8 cellular contexts compared by ENCODE assay signal in the genomic region with DNA sequence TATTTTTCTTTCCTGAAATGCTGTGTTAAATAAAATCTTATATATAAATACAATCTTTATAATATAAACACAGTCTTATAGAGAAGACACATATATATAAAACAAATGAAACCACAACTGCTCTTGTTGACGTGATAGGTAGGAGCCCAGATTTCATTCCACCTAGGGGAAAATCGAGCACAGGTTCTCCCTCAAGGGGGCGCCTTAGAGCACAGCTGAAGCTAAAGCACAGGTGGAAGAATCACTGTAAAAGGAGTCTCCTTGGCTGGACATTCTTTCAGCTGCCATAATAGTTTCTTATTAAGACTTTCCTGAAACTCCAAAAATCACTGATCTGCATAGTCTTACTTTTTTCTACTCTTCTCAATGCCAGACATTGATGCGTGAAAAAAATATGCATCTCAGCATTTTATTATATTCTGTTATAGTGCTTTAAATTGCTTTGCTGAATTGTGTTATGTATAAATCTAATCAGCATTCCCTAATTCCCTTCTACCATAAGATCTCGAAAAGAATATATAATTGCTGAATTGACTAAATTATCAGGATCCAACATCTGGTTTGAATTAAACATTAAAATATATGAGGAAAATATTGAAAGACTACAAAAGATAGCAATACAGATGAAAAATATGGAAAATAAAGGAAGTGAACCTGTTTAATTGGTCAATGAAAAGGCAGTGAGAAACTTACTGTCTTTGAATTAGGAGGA. TPM values are rescaled to one million over a fixed set of nuclear protein-coding genes. Genes with fewer than 3 reads are reported as not detected.
A peak's percentile ranks its signal among the peaks of the same experiment; 100 is the strongest.
DNase-seq lines count a peak whose midpoint lies in the region; ATAC-seq and TF ChIP-seq lines count a peak whose summit lies in the region.

No MANE protein-coding gene starts in this region.

- H3K27ac Mint-ChIP-seq in activated CD4-positive, alpha-beta T cell treated with anti-CD3 and anti-CD28 coated beads, Interleukin-2, amount 10 ng/mL, durations not matched to agents 7 days and 5 days = no peak overlapping the region

- H3K4me1 ChIP-seq in transverse colon = no peaks in the 10 kb centered on the region
- H3K4me1 ChIP-seq in esophagus squamous epithelium = no peaks in the 10 kb centered on the region

- H3K27ac ChIP-seq in transverse colon (no peak overlapping the region), esophagus squamous epithelium (no peak overlapping the region)

- no peaks in the 10 kb centered on the region for H3K9me3 Mint-ChIP-seq in activated CD4-positive, alpha-beta T cell treated with anti-CD3 and anti-CD28 coated beads, Interleukin-2, amount 10 ng/mL, durations not matched to agents 7 days and 5 days

- intact Hi-C loops in transverse colon (cut with DNase I; ENCODE audit: low total_unique reads) (no loop called here), esophagus squamous epithelium (cut with DNase I) (no loop called here)

- no peaks in the 10 kb centered on the region for H3K36me3 Mint-ChIP-seq in activated CD4-positive, alpha-beta T cell treated with anti-CD3 and anti-CD28 coated beads, Interleukin-2, amount 10 ng/mL, durations not matched to agents 7 days and 5 days (ENCODE audit: low read depth)

- no peaks in the 10 kb centered on the region for H3K4me1 Mint-ChIP-seq in activated CD4-positive, alpha-beta T cell treated with anti-CD3 and anti-CD28 coated beads, Interleukin-2, amount 10 ng/mL, durations not matched to agents 7 days and 5 days

- no peak overlapping the region for H3K4me3 Mint-ChIP-seq in activated CD4-positive, alpha-beta T cell treated with anti-CD3 and anti-CD28 coated beads, Interleukin-2, amount 10 ng/mL, durations not matched to agents 7 days and 5 days

- H3K27me3 ChIP-seq in GM06990 (replicated peaks; ENCODE audit: control insufficient read depth, insufficient read depth, low read length) (no peaks in the 10 kb centered on the region), transverse colon (no peaks in the 10 kb centered on the region), esophagus squamous epithelium (no peaks in the 10 kb centered on the region)

- H3K4me3 ChIP-seq in GM06990 (replicated peaks; ENCODE audit: low read depth, low read length) (no peak overlapping the region), transverse colon (no peak overlapping the region), esophagus squamous epithelium (no peak overlapping the region)

- POLR2A ChIA-PET in activated CD4-positive, alpha-beta T cell treated with anti-CD3 and anti-CD28 coated beads, Interleukin-2, amount 10 ng/mL, durations not matched to agents 7 days and 5 days (lab: Charles Lee) = no interaction called here

- no peaks in the 10 kb centered on the region for H3K9me3 ChIP-seq in transverse colon
- no peaks in the 10 kb centered on the region for H3K9me3 ChIP-seq in esophagus squamous epithelium

- ATAC-seq in HG03354 (IDR thresholded peaks at IDR 0.05; ENCODE audit: poor library complexity, severe bottlenecking, unreplicated experiment) (peak; percentile 60), GM21381 (IDR thresholded peaks at IDR 0.05; ENCODE audit: unreplicated experiment) (no peak)

- in situ Hi-C loops in transverse colon (cut with MboI; ENCODE audit: low pct_ligation_motif_present in 1 of 4, low pct_unique_long_range_greater_than_20kb in 1 of 4, low sequenced_read_pairs in 3 of 4) = no loop called here

- CTCF ChIA-PET in activated CD4-positive, alpha-beta T cell treated with anti-CD3 and anti-CD28 coated beads, Interleukin-2, amount 10 ng/mL, durations not matched to agents 7 days and 5 days (lab: Charles Lee) = interaction anchor here (1.3 kb wide), 1 partner anchor 12 kb away, joined by 3 read pairs; no protein-coding TSS in a partner anchor

- no peaks in the 10 kb centered on the region for H3K36me3 ChIP-seq in GM06990 (ENCODE audit: control insufficient read depth, insufficient read depth, low read length)
- H3K36me3 ChIP-seq in transverse colon = no peaks in the 10 kb centered on the region
- H3K36me3 ChIP-seq in esophagus squamous epithelium = no peaks in the 10 kb centered on the region

- H3K27me3 Mint-ChIP-seq in activated CD4-positive, alpha-beta T cell treated with anti-CD3 and anti-CD28 coated beads, Interleukin-2, amount 10 ng/mL, durations not matched to agents 7 days and 5 days = no peaks in the 10 kb centered on the region

- DNase-seq in GM06990 (ENCODE audit: extremely low read depth, insufficient read length) (no peak), iPS DF 19.7 (ENCODE audit: low read depth, low spot score) (peak; percentile 9), transverse colon (peak; percentile 43), esophagus squamous epithelium (lab: John Stamatoyannopoulos, UW) (no peak), kidney glomerular epithelial cell (lab: John Stamatoyannopoulos, UW) (no peak)
- peak; percentile 33 for DNase-seq in activated CD4-positive, alpha-beta T cell treated with anti-CD3 and anti-CD28 coated beads, Interleukin-2, amount 10 ng/mL, durations not matched to agents 7 days and 5 days

- TF ChIP-seq POLR2A in transverse colon (IDR thresholded peaks at IDR 0.05) (no peak), esophagus squamous epithelium (IDR thresholded peaks at IDR 0.05) (no peak)

- TF ChIP-seq CTCF in GM06990 (IDR thresholded peaks at IDR 0.05; ENCODE audit: insufficient read depth, low read length, poor library complexity, severe bottlenecking) = peak; percentile 63
- peak in 4 of 5 experiments; percentile 26 to 46 (median 32) for TF ChIP-seq CTCF in transverse colon (IDR thresholded peaks at IDR 0.05)
- peak in 3 of 6 experiments; percentile 7 to 34 (median 26) for TF ChIP-seq CTCF in esophagus squamous epithelium (IDR thresholded peaks at IDR 0.05)

- WGBS in transverse colon (ENCODE audit: low coverage in 1 of 2), 2 donors = 36 to 37% methylated on average over 5 of the region's 5 CpGs
- WGBS in esophagus squamous epithelium, 2 donors = 44 to 45% methylated on average over 5 of the region's 5 CpGs

- no peak for TF ChIP-seq EP300 in transverse colon (IDR thresholded peaks at IDR 0.05; ENCODE audit: low read depth)

RNA-seq across cellular contexts. Expression of a gene that starts 25.5 kb away (rescaled TPM):
- not detected for total RNA-seq in activated CD4-positive, alpha-beta T cell treated with anti-CD3 and anti-CD28 coated beads, Interleukin-2, amount 10 ng/mL, durations not matched to agents 7 days and 5 days
- total RNA-seq in transverse colon (under 1 TPM in 1 of 4 donors, not detected in 3; 0.16 TPM), esophagus squamous epithelium (under 1 TPM in 2 of 4 donors, not detected in 2; 0.15 to 0.19 TPM)

Comparison
In these comparisons a context has a peak if more than half of its experiments do, and no peak if none do; other contexts are left out.
1. DNase-seq: peak in activated CD4-positive, alpha-beta T cell treated with anti-CD3 and anti-CD28 coated beads, Interleukin-2, amount 10 ng/mL, durations not matched to agents 7 days and 5 days (single experiment), iPS DF 19.7 (single experiment) and transverse colon (single experiment); none in GM06990 (single experiment), esophagus squamous epithelium (single experiment) and kidney glomerular epithelial cell (single experiment).